ENCODE assay signal across 1 cellular context in the genomic region with DNA sequence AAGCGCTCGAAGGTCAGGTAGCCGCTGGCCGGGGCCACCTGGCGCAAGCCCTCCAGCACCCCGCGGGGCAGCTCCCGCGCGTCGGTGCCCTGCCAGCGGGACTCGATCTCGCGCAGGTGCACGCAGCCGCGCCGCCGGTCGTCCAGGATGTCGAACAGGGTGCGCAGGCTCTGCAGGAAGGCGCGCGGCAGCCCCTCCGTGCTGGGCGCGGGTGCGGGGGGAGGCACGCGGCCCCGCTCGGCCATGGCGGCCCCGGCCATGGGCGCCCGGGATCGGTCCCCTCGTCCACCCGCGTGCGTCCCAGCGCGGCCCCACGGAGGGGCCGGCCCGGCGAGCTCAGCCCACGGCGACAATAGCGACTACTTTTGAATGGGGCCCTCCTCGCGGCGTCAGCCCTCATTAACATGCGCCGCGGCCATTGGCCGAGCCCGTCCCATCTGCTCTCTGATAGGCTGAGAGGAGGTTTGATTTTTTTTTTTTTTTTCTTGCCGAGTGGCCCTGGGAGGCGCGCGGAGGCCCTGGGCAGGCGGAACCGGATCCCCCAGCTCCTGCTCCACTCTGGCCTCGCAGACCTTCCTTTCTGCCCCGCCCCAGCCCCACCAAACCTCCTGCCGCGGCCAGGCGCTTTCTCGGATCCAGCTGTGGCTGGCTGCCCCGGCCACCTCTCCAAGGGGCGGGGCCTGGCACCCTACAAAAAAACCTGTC.
TF ChIP-seq lines count a peak whose summit lies in the region.

A gene with protein sequence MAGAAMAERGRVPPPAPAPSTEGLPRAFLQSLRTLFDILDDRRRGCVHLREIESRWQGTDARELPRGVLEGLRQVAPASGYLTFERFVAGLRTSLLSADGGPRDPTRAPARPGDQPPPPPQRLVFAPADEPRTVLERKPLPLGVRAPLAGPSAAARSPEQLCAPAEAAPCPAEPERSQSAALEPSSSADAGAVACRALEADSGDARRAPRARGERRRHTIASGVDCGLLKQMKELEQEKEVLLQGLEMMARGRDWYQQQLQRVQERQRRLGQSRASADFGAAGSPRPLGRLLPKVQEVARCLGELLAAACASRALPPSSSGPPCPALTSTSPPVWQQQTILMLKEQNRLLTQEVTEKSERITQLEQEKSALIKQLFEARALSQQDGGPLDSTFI (minus strand): TSS at position 357 of the 705 bp plus-strand sequence. CDS start 97 bp downstream, at position 260.

TF ChIP-seq in HepG2, 621 proteins besides CTCF, POLR2A, EP300 and RAD21 (continued from another document and continues in another):
- TF ChIP-seq, protein P1, sequence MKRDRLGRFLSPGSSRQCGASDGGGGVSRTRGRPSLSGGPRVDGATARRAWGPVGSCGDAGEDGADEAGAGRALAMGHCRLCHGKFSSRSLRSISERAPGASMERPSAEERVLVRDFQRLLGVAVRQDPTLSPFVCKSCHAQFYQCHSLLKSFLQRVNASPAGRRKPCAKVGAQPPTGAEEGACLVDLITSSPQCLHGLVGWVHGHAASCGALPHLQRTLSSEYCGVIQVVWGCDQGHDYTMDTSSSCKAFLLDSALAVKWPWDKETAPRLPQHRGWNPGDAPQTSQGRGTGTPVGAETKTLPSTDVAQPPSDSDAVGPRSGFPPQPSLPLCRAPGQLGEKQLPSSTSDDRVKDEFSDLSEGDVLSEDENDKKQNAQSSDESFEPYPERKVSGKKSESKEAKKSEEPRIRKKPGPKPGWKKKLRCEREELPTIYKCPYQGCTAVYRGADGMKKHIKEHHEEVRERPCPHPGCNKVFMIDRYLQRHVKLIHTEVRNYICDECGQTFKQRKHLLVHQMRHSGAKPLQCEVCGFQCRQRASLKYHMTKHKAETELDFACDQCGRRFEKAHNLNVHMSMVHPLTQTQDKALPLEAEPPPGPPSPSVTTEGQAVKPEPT (CRISPR knock-in tag; IDR thresholded peaks at IDR 0.05; ENCODE audit: low read depth): no peak
- no peak for TF ChIP-seq JUN (CRISPR knock-in tag; IDR thresholded peaks at IDR 0.05)
- no peak for TF ChIP-seq ZSCAN21 (CRISPR knock-in tag; IDR thresholded peaks at IDR 0.05; ENCODE audit: borderline replicate concordance)
- TF ChIP-seq SIX4 (CRISPR knock-in tag; IDR thresholded peaks at IDR 0.05): no peak
- TF ChIP-seq, protein P2, sequence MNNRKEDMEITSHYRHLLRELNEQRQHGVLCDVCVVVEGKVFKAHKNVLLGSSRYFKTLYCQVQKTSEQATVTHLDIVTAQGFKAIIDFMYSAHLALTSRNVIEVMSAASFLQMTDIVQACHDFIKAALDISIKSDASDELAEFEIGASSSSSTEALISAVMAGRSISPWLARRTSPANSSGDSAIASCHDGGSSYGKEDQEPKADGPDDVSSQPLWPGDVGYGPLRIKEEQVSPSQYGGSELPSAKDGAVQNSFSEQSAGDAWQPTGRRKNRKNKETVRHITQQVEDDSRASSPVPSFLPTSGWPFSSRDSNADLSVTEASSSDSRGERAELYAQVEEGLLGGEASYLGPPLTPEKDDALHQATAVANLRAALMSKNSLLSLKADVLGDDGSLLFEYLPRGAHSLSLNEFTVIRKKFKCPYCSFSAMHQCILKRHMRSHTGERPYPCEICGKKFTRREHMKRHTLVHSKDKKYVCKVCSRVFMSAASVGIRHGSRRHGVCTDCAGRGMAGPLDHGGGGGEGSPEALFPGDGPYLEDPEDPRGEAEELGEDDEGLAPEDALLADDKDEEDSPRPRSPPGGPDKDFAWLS (CRISPR knock-in tag; IDR thresholded peaks at IDR 0.05; ENCODE audit: borderline replicate concordance): no peak
- no peak for TF ChIP-seq ZSCAN31 (CRISPR knock-in tag; IDR thresholded peaks at IDR 0.05; ENCODE audit: low read depth)
- 0 out of 2 replicates have a peak, but pooled peaks have one; percentile 11 for TF ChIP-seq SPEN (CRISPR knock-in tag; IDR thresholded peaks at IDR 0.05; ENCODE audit: low read depth)
- no peak for TF ChIP-seq ZNF143 (CRISPR knock-in tag; IDR thresholded peaks at IDR 0.05)
- peak; percentile 73; the same call in 1 of the 2 replicates for TF ChIP-seq RBFOX2 (IDR thresholded peaks at IDR 0.05; ENCODE audit: low read depth, low read length)
- TF ChIP-seq ZNF460 (CRISPR knock-in tag; IDR thresholded peaks at IDR 0.05; ENCODE audit: borderline replicate concordance): no peak
- TF ChIP-seq NBN (conservative IDR thresholded peaks at IDR 0.05): no peak
- TF ChIP-seq, protein P3, sequence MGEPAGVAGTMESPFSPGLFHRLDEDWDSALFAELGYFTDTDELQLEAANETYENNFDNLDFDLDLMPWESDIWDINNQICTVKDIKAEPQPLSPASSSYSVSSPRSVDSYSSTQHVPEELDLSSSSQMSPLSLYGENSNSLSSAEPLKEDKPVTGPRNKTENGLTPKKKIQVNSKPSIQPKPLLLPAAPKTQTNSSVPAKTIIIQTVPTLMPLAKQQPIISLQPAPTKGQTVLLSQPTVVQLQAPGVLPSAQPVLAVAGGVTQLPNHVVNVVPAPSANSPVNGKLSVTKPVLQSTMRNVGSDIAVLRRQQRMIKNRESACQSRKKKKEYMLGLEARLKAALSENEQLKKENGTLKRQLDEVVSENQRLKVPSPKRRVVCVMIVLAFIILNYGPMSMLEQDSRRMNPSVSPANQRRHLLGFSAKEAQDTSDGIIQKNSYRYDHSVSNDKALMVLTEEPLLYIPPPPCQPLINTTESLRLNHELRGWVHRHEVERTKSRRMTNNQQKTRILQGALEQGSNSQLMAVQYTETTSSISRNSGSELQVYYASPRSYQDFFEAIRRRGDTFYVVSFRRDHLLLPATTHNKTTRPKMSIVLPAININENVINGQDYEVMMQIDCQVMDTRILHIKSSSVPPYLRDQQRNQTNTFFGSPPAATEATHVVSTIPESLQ (CRISPR knock-in tag; conservative IDR thresholded peaks at IDR 0.05): no peak
- TF ChIP-seq, protein P4, sequence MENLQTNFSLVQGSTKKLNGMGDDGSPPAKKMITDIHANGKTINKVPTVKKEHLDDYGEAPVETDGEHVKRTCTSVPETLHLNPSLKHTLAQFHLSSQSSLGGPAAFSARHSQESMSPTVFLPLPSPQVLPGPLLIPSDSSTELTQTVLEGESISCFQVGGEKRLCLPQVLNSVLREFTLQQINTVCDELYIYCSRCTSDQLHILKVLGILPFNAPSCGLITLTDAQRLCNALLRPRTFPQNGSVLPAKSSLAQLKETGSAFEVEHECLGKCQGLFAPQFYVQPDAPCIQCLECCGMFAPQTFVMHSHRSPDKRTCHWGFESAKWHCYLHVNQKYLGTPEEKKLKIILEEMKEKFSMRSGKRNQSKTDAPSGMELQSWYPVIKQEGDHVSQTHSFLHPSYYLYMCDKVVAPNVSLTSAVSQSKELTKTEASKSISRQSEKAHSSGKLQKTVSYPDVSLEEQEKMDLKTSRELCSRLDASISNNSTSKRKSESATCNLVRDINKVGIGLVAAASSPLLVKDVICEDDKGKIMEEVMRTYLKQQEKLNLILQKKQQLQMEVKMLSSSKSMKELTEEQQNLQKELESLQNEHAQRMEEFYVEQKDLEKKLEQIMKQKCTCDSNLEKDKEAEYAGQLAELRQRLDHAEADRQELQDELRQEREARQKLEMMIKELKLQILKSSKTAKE (CRISPR knock-in tag; IDR thresholded peaks at IDR 0.05; ENCODE audit: borderline replicate concordance): no peak
- TF ChIP-seq ZNF781 (CRISPR knock-in tag; IDR thresholded peaks at IDR 0.05; ENCODE audit: borderline replicate concordance, not compliant biosample characterization): no peak
- no peak for TF ChIP-seq SYNCRIP (IDR thresholded peaks at IDR 0.05; ENCODE audit: insufficient read depth, low read depth, low read length)
- no peak for TF ChIP-seq PHB2 (IDR thresholded peaks at IDR 0.05; ENCODE audit: partially characterized antibody)
- TF ChIP-seq, protein P5, sequence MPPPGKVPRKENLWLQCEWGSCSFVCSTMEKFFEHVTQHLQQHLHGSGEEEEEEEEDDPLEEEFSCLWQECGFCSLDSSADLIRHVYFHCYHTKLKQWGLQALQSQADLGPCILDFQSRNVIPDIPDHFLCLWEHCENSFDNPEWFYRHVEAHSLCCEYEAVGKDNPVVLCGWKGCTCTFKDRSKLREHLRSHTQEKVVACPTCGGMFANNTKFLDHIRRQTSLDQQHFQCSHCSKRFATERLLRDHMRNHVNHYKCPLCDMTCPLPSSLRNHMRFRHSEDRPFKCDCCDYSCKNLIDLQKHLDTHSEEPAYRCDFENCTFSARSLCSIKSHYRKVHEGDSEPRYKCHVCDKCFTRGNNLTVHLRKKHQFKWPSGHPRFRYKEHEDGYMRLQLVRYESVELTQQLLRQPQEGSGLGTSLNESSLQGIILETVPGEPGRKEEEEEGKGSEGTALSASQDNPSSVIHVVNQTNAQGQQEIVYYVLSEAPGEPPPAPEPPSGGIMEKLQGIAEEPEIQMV (CRISPR knock-in tag; IDR thresholded peaks at IDR 0.05; ENCODE audit: low read depth): no peak
- TF ChIP-seq ARNTL (CRISPR knock-in tag; IDR thresholded peaks at IDR 0.05): peak; percentile 35; the same call in 1 of the 2 replicates
- TF ChIP-seq SRSF4 (IDR thresholded peaks at IDR 0.05; ENCODE audit: low read depth, low read length, poor library complexity, severe bottlenecking): no peak
- no peak for TF ChIP-seq CAMTA2 (CRISPR knock-in tag; IDR thresholded peaks at IDR 0.05; ENCODE audit: borderline replicate concordance)
- TF ChIP-seq ELF3 (CRISPR knock-in tag; IDR thresholded peaks at IDR 0.05): no peak
- TF ChIP-seq, protein P6, sequence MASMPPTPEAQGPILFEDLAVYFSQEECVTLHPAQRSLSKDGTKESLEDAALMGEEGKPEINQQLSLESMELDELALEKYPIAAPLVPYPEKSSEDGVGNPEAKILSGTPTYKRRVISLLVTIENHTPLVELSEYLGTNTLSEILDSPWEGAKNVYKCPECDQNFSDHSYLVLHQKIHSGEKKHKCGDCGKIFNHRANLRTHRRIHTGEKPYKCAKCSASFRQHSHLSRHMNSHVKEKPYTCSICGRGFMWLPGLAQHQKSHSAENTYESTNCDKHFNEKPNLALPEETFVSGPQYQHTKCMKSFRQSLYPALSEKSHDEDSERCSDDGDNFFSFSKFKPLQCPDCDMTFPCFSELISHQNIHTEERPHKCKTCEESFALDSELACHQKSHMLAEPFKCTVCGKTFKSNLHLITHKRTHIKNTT (CRISPR knock-in tag; IDR thresholded peaks at IDR 0.05): no peak
- TF ChIP-seq ZNF672 (CRISPR knock-in tag; IDR thresholded peaks at IDR 0.05): no peak
- peak; percentile 61 for TF ChIP-seq AGO1 (IDR thresholded peaks at IDR 0.05; ENCODE audit: low read depth, low read length, poor library complexity, severe bottlenecking)
- TF ChIP-seq ZFP36L1 (CRISPR knock-in tag; IDR thresholded peaks at IDR 0.05): 0 out of 2 replicates have a peak, but pooled peaks have one; percentile 42
- TF ChIP-seq, protein P7, sequence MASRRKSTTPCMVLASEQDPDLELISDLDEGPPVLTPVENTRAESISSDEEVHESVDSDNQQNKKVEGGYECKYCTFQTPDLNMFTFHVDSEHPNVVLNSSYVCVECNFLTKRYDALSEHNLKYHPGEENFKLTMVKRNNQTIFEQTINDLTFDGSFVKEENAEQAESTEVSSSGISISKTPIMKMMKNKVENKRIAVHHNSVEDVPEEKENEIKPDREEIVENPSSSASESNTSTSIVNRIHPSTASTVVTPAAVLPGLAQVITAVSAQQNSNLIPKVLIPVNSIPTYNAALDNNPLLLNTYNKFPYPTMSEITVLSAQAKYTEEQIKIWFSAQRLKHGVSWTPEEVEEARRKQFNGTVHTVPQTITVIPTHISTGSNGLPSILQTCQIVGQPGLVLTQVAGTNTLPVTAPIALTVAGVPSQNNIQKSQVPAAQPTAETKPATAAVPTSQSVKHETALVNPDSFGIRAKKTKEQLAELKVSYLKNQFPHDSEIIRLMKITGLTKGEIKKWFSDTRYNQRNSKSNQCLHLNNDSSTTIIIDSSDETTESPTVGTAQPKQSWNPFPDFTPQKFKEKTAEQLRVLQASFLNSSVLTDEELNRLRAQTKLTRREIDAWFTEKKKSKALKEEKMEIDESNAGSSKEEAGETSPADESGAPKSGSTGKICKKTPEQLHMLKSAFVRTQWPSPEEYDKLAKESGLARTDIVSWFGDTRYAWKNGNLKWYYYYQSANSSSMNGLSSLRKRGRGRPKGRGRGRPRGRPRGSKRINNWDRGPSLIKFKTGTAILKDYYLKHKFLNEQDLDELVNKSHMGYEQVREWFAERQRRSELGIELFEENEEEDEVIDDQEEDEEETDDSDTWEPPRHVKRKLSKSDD (CRISPR knock-in tag; IDR thresholded peaks at IDR 0.05; ENCODE audit: low read depth): no peak
- no peak for TF ChIP-seq KDM3A (CRISPR knock-in tag; IDR thresholded peaks at IDR 0.05; ENCODE audit: low read depth)
- TF ChIP-seq EED (CRISPR knock-in tag; IDR thresholded peaks at IDR 0.05): no peak
- TF ChIP-seq ZKSCAN5 (CRISPR knock-in tag; IDR thresholded peaks at IDR 0.05): no peak
- 0 out of 2 replicates have a peak, but pooled peaks have one; percentile 24 for TF ChIP-seq ZNF234 (CRISPR knock-in tag; conservative IDR thresholded peaks at IDR 0.05)
- peak; percentile 19 for TF ChIP-seq RBM39 (IDR thresholded peaks at IDR 0.05; ENCODE audit: low read depth, low read length, poor library complexity, severe bottlenecking)
- TF ChIP-seq ZNF501 (CRISPR knock-in tag; IDR thresholded peaks at IDR 0.05): peak; percentile 76
- TF ChIP-seq CREM (IDR thresholded peaks at IDR 0.05): peak; percentile 32; the same call in 1 of the 2 replicates
- TF ChIP-seq CREM (CRISPR knock-in tag; IDR thresholded peaks at IDR 0.05): no peak
- no peak for TF ChIP-seq RXRB (CRISPR knock-in tag; IDR thresholded peaks at IDR 0.05; ENCODE audit: borderline replicate concordance)
- TF ChIP-seq, protein P8, sequence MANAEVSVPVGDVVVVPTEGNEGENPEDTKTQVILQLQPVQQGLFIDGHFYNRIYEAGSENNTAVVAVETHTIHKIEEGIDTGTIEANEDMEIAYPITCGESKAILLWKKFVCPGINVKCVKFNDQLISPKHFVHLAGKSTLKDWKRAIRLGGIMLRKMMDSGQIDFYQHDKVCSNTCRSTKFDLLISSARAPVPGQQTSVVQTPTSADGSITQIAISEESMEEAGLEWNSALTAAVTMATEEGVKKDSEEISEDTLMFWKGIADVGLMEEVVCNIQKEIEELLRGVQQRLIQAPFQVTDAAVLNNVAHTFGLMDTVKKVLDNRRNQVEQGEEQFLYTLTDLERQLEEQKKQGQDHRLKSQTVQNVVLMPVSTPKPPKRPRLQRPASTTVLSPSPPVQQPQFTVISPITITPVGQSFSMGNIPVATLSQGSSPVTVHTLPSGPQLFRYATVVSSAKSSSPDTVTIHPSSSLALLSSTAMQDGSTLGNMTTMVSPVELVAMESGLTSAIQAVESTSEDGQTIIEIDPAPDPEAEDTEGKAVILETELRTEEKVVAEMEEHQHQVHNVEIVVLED (CRISPR knock-in tag; IDR thresholded peaks at IDR 0.05; ENCODE audit: borderline replicate concordance): no peak
- no peak; the same call in 1 of the 2 replicates for TF ChIP-seq MXD4 (CRISPR knock-in tag; IDR thresholded peaks at IDR 0.05)
- TF ChIP-seq, protein P9, sequence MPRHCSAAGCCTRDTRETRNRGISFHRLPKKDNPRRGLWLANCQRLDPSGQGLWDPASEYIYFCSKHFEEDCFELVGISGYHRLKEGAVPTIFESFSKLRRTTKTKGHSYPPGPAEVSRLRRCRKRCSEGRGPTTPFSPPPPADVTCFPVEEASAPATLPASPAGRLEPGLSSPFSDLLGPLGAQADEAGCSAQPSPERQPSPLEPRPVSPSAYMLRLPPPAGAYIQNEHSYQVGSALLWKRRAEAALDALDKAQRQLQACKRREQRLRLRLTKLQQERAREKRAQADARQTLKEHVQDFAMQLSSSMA (CRISPR knock-in tag; IDR thresholded peaks at IDR 0.05): no peak
- TF ChIP-seq PHF20 (CRISPR knock-in tag; IDR thresholded peaks at IDR 0.05): no peak; the same call in 1 of the 2 replicates
- 0 out of 2 replicates have a peak, but pooled peaks have one; percentile 42 for TF ChIP-seq ZMYM4 (CRISPR knock-in tag; IDR thresholded peaks at IDR 0.05)
- TF ChIP-seq NR2C2 (CRISPR knock-in tag; IDR thresholded peaks at IDR 0.05; ENCODE audit: borderline replicate concordance): no peak
- no peak for TF ChIP-seq TBX3 (IDR thresholded peaks at IDR 0.05; ENCODE audit: borderline replicate concordance)
- TF ChIP-seq HOXA7 (CRISPR knock-in tag; IDR thresholded peaks at IDR 0.05): no peak
- TF ChIP-seq TMF1 (CRISPR knock-in tag; IDR thresholded peaks at IDR 0.05; ENCODE audit: low read depth): peak; percentile 59; the same call in 1 of the 2 replicates
